In the genomic region with DNA sequence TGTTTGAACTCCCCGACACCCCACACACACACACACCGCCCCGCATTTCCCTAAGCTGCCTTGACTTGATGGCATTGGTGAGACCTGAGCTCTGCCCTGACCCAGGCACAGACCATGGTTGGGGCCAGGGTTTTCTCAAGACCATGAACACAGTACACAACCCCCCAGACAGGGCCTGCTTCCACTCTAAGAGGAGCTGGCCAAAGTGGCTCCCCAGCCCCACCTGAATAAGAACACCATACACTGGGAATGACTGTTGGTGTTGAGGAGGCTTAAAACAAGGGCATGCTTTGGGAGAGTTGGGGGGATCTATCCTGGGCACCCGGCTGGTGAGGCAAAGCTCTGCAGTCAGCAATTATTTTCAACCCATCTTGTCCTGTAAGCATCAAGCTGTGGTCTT, we compare ENCODE assay signal across 27 cellular contexts.
"Had no signal": no experiment of that assay in that cellular context is flagged by ENCODE, and none has a peak within 500 bp of the region (broad histone marks: within the 10 kb centered on the region; RNA-seq: fewer than 3 reads in every experiment).

No MANE protein-coding gene starts in this region.

- H3K36me3 Mint-ChIP-seq: activated naive CD4-positive, alpha-beta T cell treated with anti-CD3 and anti-CD28 coated beads, Interleukin-2, amount 10 ng/mL, durations not matched to agents 7 days and 5 days; activated naive CD4-positive, alpha-beta T cell treated with anti-CD3 and anti-CD28 coated beads, Interleukin-2, amount 50 U/mL, for 72 hours; activated naive CD8-positive, alpha-beta T cell treated with anti-CD3 and anti-CD28 coated beads, Interleukin-2, amount 10 ng/mL, durations not matched to agents 7 days and 5 days had no signal

- DNase-seq: activated CD4-positive, alpha-beta memory T cell treated with anti-CD3 and anti-CD28 coated beads, Interleukin-2, amount 10 ng/mL, durations not matched to agents 7 days and 5 days; activated CD4-positive, alpha-beta T cell treated with anti-CD3 and anti-CD28 coated beads for 36 hours; activated CD4-positive, alpha-beta T cell treated with anti-CD3 and anti-CD28 coated beads, Interleukin-2, amount 10 ng/mL, durations not matched to agents 24 days and 14 days; activated CD4-positive, alpha-beta T cell treated with anti-CD3 and anti-CD28 coated beads, Interleukin-2, amount 50 U/mL, for 4 hours; activated CD4-positive, CD25-positive, alpha-beta regulatory T cell; activated CD4-positive, CD25-positive, alpha-beta regulatory T cell treated with anti-CD3 and anti-CD28 coated beads, Interleukin-2, amount 50 U/mL, for 72 hours; activated CD8-positive, alpha-beta memory T cell treated with anti-CD3 and anti-CD28 coated beads, Interleukin-2, amount 50 U/mL, for 48 hours; activated gamma-delta T cell; activated naive CD4-positive, alpha-beta T cell; activated naive CD4-positive, alpha-beta T cell treated with anti-CD3 and anti-CD28 coated beads, Interleukin-2, amount 10 ng/mL, durations not matched to agents 7 days and 5 days; activated naive CD8-positive, alpha-beta T cell treated with anti-CD3 and anti-CD28 coated beads, Interleukin-2, amount 10 ng/mL, durations not matched to agents 7 days and 5 days; activated T-cell treated with anti-CD3 and anti-CD28 coated beads for 4 hours; activated T-cell treated with anti-CD3 and anti-CD28 coated beads, Interleukin-2, amount 50 U/mL, for 24 hours; activated T-cell treated with anti-CD3 and anti-CD28 coated beads, Interleukin-2, amount 50 U/mL, for 72 hours; brain microvascular endothelial cell; cortex of kidney; dermis blood vessel endothelial cell; effector CD4-positive, alpha-beta T cell; effector memory CD8-positive, alpha-beta T cell; erythroblast; esophagus squamous epithelium; foreskin melanocyte; T-helper 2 cell had no signal

- H3K4me1 Mint-ChIP-seq: activated CD4-positive, alpha-beta memory T cell treated with anti-CD3 and anti-CD28 coated beads, Interleukin-2, amount 10 ng/mL, durations not matched to agents 7 days and 5 days; activated CD4-positive, alpha-beta T cell treated with anti-CD3 and anti-CD28 coated beads, Interleukin-2, amount 10 ng/mL, durations not matched to agents 24 days and 14 days had no signal

- H3K36me3 ChIP-seq: ascending aorta, brain microvascular endothelial cell, esophagus squamous epithelium, gastroesophageal sphincter had no signal

- H3K27ac ChIP-seq: ascending aorta, brain microvascular endothelial cell, esophagus squamous epithelium, gastroesophageal sphincter had no signal

- H3K4me3 Mint-ChIP-seq: activated CD4-positive, alpha-beta memory T cell treated with anti-CD3 and anti-CD28 coated beads, Interleukin-2, amount 10 ng/mL, durations not matched to agents 7 days and 5 days; activated CD4-positive, alpha-beta T cell treated with anti-CD3 and anti-CD28 coated beads for 36 hours; activated CD4-positive, alpha-beta T cell treated with anti-CD3 and anti-CD28 coated beads, Interleukin-2, amount 10 ng/mL, durations not matched to agents 24 days and 14 days; activated naive CD4-positive, alpha-beta T cell treated with anti-CD3 and anti-CD28 coated beads, Interleukin-2, amount 10 ng/mL, durations not matched to agents 7 days and 5 days; activated naive CD8-positive, alpha-beta T cell treated with anti-CD3 and anti-CD28 coated beads, Interleukin-2, amount 10 ng/mL, durations not matched to agents 7 days and 5 days; activated T-cell treated with anti-CD3 and anti-CD28 coated beads, Interleukin-2, amount 50 U/mL, for 24 hours; activated T-cell treated with anti-CD3 and anti-CD28 coated beads, Interleukin-2, amount 50 U/mL, for 72 hours; central memory CD8-positive, alpha-beta T cell; effector memory CD8-positive, alpha-beta T cell had no signal

- H3K9me3 ChIP-seq: ascending aorta, esophagus squamous epithelium, gastroesophageal sphincter had no signal

- H3K4me1 ChIP-seq: ascending aorta, gastroesophageal sphincter had no signal

- H3K9me3 Mint-ChIP-seq: activated CD4-positive, alpha-beta memory T cell treated with anti-CD3 and anti-CD28 coated beads, Interleukin-2, amount 10 ng/mL, durations not matched to agents 7 days and 5 days; activated CD4-positive, alpha-beta T cell treated with anti-CD3 and anti-CD28 coated beads, Interleukin-2, amount 10 ng/mL, durations not matched to agents 24 days and 14 days; activated naive CD4-positive, alpha-beta T cell treated with anti-CD3 and anti-CD28 coated beads, Interleukin-2, amount 10 ng/mL, durations not matched to agents 7 days and 5 days; activated naive CD4-positive, alpha-beta T cell treated with anti-CD3 and anti-CD28 coated beads, Interleukin-2, amount 50 U/mL, for 72 hours; activated naive CD8-positive, alpha-beta T cell treated with anti-CD3 and anti-CD28 coated beads, Interleukin-2, amount 10 ng/mL, durations not matched to agents 7 days and 5 days; activated T-cell treated with anti-CD3 and anti-CD28 coated beads, Interleukin-2, amount 50 U/mL, for 24 hours; activated T-cell treated with anti-CD3 and anti-CD28 coated beads, Interleukin-2, amount 50 U/mL, for 72 hours; central memory CD8-positive, alpha-beta T cell; effector memory CD8-positive, alpha-beta T cell had no signal

- ATAC-seq: activated CD4-positive, alpha-beta T cell treated with anti-CD3 and anti-CD28 coated beads for 36 hours; activated naive CD4-positive, alpha-beta T cell treated with anti-CD3 and anti-CD28 coated beads, Interleukin-2, amount 50 U/mL, for 72 hours; activated T-cell treated with anti-CD3 and anti-CD28 coated beads, Interleukin-2, amount 50 U/mL, for 72 hours; effector memory CD8-positive, alpha-beta T cell; gastroesophageal sphincter had no signal

- H3K27me3 Mint-ChIP-seq: activated CD4-positive, alpha-beta T cell treated with anti-CD3 and anti-CD28 coated beads for 36 hours; activated naive CD8-positive, alpha-beta T cell treated with anti-CD3 and anti-CD28 coated beads, Interleukin-2, amount 10 ng/mL, durations not matched to agents 7 days and 5 days had no signal

- H3K27ac Mint-ChIP-seq: activated CD4-positive, alpha-beta memory T cell treated with anti-CD3 and anti-CD28 coated beads, Interleukin-2, amount 10 ng/mL, durations not matched to agents 7 days and 5 days; activated CD4-positive, alpha-beta T cell treated with anti-CD3 and anti-CD28 coated beads for 36 hours; activated CD4-positive, alpha-beta T cell treated with anti-CD3 and anti-CD28 coated beads, Interleukin-2, amount 10 ng/mL, durations not matched to agents 24 days and 14 days; activated naive CD4-positive, alpha-beta T cell treated with anti-CD3 and anti-CD28 coated beads, Interleukin-2, amount 10 ng/mL, durations not matched to agents 7 days and 5 days; activated naive CD4-positive, alpha-beta T cell treated with anti-CD3 and anti-CD28 coated beads, Interleukin-2, amount 50 U/mL, for 72 hours; activated naive CD8-positive, alpha-beta T cell treated with anti-CD3 and anti-CD28 coated beads, Interleukin-2, amount 10 ng/mL, durations not matched to agents 7 days and 5 days; activated T-cell treated with anti-CD3 and anti-CD28 coated beads, Interleukin-2, amount 50 U/mL, for 24 hours; activated T-cell treated with anti-CD3 and anti-CD28 coated beads, Interleukin-2, amount 50 U/mL, for 72 hours; effector memory CD8-positive, alpha-beta T cell had no signal

- H3K4me3 ChIP-seq: ascending aorta, esophagus squamous epithelium, gastroesophageal sphincter had no signal

- H3K27me3 ChIP-seq: ascending aorta, brain microvascular endothelial cell had no signal
